Comparison of ENCODE assay signal across 18 cellular contexts in the genomic region with DNA sequence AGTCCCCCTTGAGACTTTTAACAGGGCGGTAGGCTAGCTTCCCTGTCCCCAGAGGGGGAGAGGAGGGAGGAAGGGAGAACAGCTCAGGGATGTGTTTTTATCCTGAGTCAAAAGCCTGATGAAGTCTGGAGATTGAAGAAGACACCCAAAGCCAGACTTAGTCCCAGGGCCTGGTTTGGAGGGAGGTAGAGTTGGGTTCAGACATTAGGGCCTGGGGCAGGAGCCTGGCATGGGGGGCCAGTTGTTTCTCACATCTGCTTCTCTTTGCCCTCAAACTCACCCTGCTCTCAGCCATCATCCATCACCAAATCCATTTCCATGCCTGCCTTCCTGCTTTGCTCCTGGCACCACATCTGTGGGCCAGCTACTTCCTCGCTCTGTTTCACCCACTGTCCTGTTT.
"Had no signal": no experiment of that assay in that cellular context is flagged by ENCODE, and none has a peak within 500 bp of the region (broad histone marks: within the 10 kb centered on the region; RNA-seq: fewer than 3 reads in every experiment).

No MANE protein-coding gene starts in this region.

- H3K27ac ChIP-seq: lower lobe of right lung, thoracic aorta, WERI-Rb-1 had no signal

- H3K4me2 ChIP-seq: smooth muscle cell had no signal

- H3K9me3 ChIP-seq: lower lobe of right lung, thoracic aorta had no signal

- DNase-seq: activated CD4-positive, alpha-beta T cell treated with anti-CD3 and anti-CD28 coated beads, Interleukin-2, amount 50 U/mL, for 4 hours; activated effector memory CD4-positive, alpha-beta T cell treated with anti-CD3 and anti-CD28 coated beads, Interleukin-2, amount 50 U/mL, for 16 hours; activated naive CD4-positive, alpha-beta T cell treated with anti-CD3 and anti-CD28 coated beads, Interleukin-2, amount 50 U/mL, for 16 hours; activated T-cell treated with anti-CD3 and anti-CD28 coated beads, Interleukin-2, amount 50 U/mL, for 72 hours; cerebellar nuclear complex; cortex of kidney; hypothalamus; islet precursor cell; left colon; lower lobe of right lung; occipital lobe; right cardiac atrium; stimulated activated CD4-positive, alpha-beta T cell treated with anti-CD3 and anti-CD28 coated beads, Interleukin-4, amount 100 ng/mL, for 1 hour; T-helper 2 cell; WERI-Rb-1 had no signal

- H3K4me3 ChIP-seq: lower lobe of right lung, smooth muscle cell, thoracic aorta had no signal

- H3K27ac Mint-ChIP-seq: activated T-cell treated with anti-CD3 and anti-CD28 coated beads, Interleukin-2, amount 50 U/mL, for 72 hours; stimulated activated effector memory CD8-positive, alpha-beta T cell treated with anti-CD3 and anti-CD28 coated beads, Interleukin-12 subunit alpha, Interleukin-12 subunit beta, amount 100 ng/mL, for 72 hours had no signal

- H3K4me3 Mint-ChIP-seq: activated T-cell treated with anti-CD3 and anti-CD28 coated beads, Interleukin-2, amount 50 U/mL, for 72 hours; stimulated activated effector memory CD8-positive, alpha-beta T cell treated with anti-CD3 and anti-CD28 coated beads, Interleukin-12 subunit alpha, Interleukin-12 subunit beta, amount 100 ng/mL, for 72 hours had no signal

- ATAC-seq: activated T-cell treated with anti-CD3 and anti-CD28 coated beads, Interleukin-2, amount 50 U/mL, for 72 hours; left colon; lower lobe of right lung; right cardiac atrium; stimulated activated effector memory CD8-positive, alpha-beta T cell treated with anti-CD3 and anti-CD28 coated beads, Interleukin-12 subunit alpha, Interleukin-12 subunit beta, amount 100 ng/mL, for 72 hours had no signal
